ENCODE assay signal across 1 cellular context in genomic region chr3:14602006-14602803, GRCh38.
A peak's percentile ranks its signal among the peaks of the same experiment; 100 is the strongest.
TF ChIP-seq lines count a peak whose summit lies in the region.

No MANE protein-coding gene starts in this region.

TF ChIP-seq in HepG2, 621 proteins besides CTCF, POLR2A, EP300 and RAD21 (continued from another document):
- TF ChIP-seq ZNF646 (CRISPR knock-in tag; IDR thresholded peaks at IDR 0.05) (no peak), MED8 (CRISPR knock-in tag; IDR thresholded peaks at IDR 0.05; ENCODE audit: insufficient replicate concordance) (no peak), ZEB1 (IDR thresholded peaks at IDR 0.05; ENCODE audit: insufficient replicate concordance, low read depth) (no peak), BRCA1 (CRISPR knock-in tag; IDR thresholded peaks at IDR 0.05) (no peak), REST (IDR thresholded peaks at IDR 0.05; ENCODE audit: borderline replicate concordance in 1 of 2, low read depth in 1 of 2, low read length in 2 of 2) (no peak; a peak in 2 of 4 replicates), ZNF816 (CRISPR knock-in tag; IDR thresholded peaks at IDR 0.05; ENCODE audit: borderline replicate concordance) (no peak), NONO (IDR thresholded peaks at IDR 0.05) (no peak), NONO (CRISPR knock-in tag; conservative IDR thresholded peaks at IDR 0.05) (no peak), SRSF1 (optimal IDR thresholded peaks at IDR 0.05; ENCODE audit: low read depth, low read length) (no peak), BCL6 (CRISPR knock-in tag; IDR thresholded peaks at IDR 0.05) (no peak), RBAK (CRISPR knock-in tag; IDR thresholded peaks at IDR 0.05) (no peak), ZNF687 (CRISPR knock-in tag; IDR thresholded peaks at IDR 0.05) (peak; percentile 42; the same call in 1 of the 2 replicates), ZNF160 (CRISPR knock-in tag; IDR thresholded peaks at IDR 0.05) (no peak), ZNF775 (CRISPR knock-in tag; IDR thresholded peaks at IDR 0.05; ENCODE audit: borderline replicate concordance) (no peak), SYNCRIP (IDR thresholded peaks at IDR 0.05; ENCODE audit: insufficient read depth, low read depth, low read length) (no peak), ZNF777 (CRISPR knock-in tag; IDR thresholded peaks at IDR 0.05) (peak; percentile 76), TEF (CRISPR knock-in tag; IDR thresholded peaks at IDR 0.05) (no peak), ZFP90 (CRISPR knock-in tag; IDR thresholded peaks at IDR 0.05; ENCODE audit: borderline replicate concordance) (no peak), ZNF607 (CRISPR knock-in tag; IDR thresholded peaks at IDR 0.05; ENCODE audit: borderline replicate concordance) (no peak), ELF4 (CRISPR knock-in tag; IDR thresholded peaks at IDR 0.05; ENCODE audit: borderline replicate concordance) (no peak), ZNF562 (CRISPR knock-in tag; IDR thresholded peaks at IDR 0.05; ENCODE audit: borderline replicate concordance) (no peak), MTF2 (CRISPR knock-in tag; IDR thresholded peaks at IDR 0.05; ENCODE audit: borderline replicate concordance) (0 out of 2 replicates have a peak, but pooled peaks have one; percentile 70)
